In genomic region chr15:60949034-60949977, GRCh38 we compare ENCODE assay signal across 25 cellular contexts.
DNase-seq lines count a peak whose midpoint lies in the region; ATAC-seq and TF ChIP-seq lines count a peak whose summit lies in the region.
"Had no signal": no experiment of that assay in that cellular context is flagged by ENCODE, and none has a peak within 500 bp of the region (broad histone marks: within the 10 kb centered on the region; RNA-seq: fewer than 3 reads in every experiment).

No MANE protein-coding gene starts in this region.

- no peaks in the 10 kb centered on the region for H3K36me3 ChIP-seq in left lung
- no peaks in the 10 kb centered on the region for H3K36me3 ChIP-seq in upper lobe of left lung
- H3K36me3 ChIP-seq: esophagus muscularis mucosa, neural progenitor cell, thoracic aorta, WERI-Rb-1 had no signal

- no peak for TF ChIP-seq EP300 in upper lobe of left lung (IDR thresholded peaks at IDR 0.05)

- ATAC-seq in activated T-helper 17 cell treated with anti-CD3 and anti-CD28 coated beads, Interleukin-2, amount 50 U/mL, for 72 hours (replicated peaks), result peak; percentile 64
- ATAC-seq in Right ventricle myocardium superior (ENCODE audit: poor library complexity) (peak; percentile 65), left lung (peak; percentile 33), upper lobe of left lung (ENCODE audit: low FRiP score in 2 of 2) (peak; percentile 41 to 57), HG03432 (IDR thresholded peaks at IDR 0.05; ENCODE audit: unreplicated experiment) (no peak), natural killer cell (no peak)
- ATAC-seq: stimulated activated naive B cell treated with anti-CD40 and anti-IgM and Interleukin-4, amounts not matched to agents 10 μg/mL and 1 μg/mL and 100 μg/mL, for 72 hours had no signal

- peak; percentile 42 for DNase-seq in Right ventricle myocardium superior
- no peak for DNase-seq in left lung
- no peak for DNase-seq in upper lobe of left lung
- no peak for DNase-seq in NCI-H524 (lab: John Stamatoyannopoulos, UW)
- no peak for DNase-seq in natural killer cell
- DNase-seq in activated CD4-positive, CD25-positive, alpha-beta regulatory T cell (lab: John Stamatoyannopoulos, UW), result no peak
- DNase-seq: activated CD4-positive, alpha-beta T cell treated with anti-CD3 and anti-CD28 coated beads, Interleukin-2, amount 50 U/mL, for 1 hour; activated naive CD4-positive, alpha-beta T cell treated with anti-CD3 and anti-CD28 coated beads for 36 hours; activated T-cell treated with anti-CD3 and anti-CD28 coated beads, Interleukin-2, amount 50 U/mL, for 72 hours; amygdala; endodermal cell; kidney; NCI-H1436 treated with DMSO at 0.1 percent for 48 hours; NCI-H69; SHP77 treated with DMSO at 0.1 percent for 48 hours; stimulated activated CD4-positive, alpha-beta T cell treated with anti-CD3 and anti-CD28 coated beads, Interleukin-15, amount 100 ng/mL, for 24 hours; stimulated activated naive B cell treated with anti-CD40 and anti-IgM and Interleukin-4, amounts not matched to agents 10 μg/mL and 1 μg/mL and 100 μg/mL, for 72 hours; T1000; WERI-Rb-1 had no signal

- TF ChIP-seq POLR2A in upper lobe of left lung (IDR thresholded peaks at IDR 0.05), result no peak

- no peak overlapping the region for H3K4me3 Mint-ChIP-seq in activated T-helper 17 cell treated with anti-CD3 and anti-CD28 coated beads, Interleukin-2, amount 50 U/mL, for 72 hours
- no peak overlapping the region for H3K4me3 Mint-ChIP-seq in natural killer cell
- H3K4me3 Mint-ChIP-seq: activated naive CD4-positive, alpha-beta T cell treated with anti-CD3 and anti-CD28 coated beads for 36 hours; activated T-cell treated with anti-CD3 and anti-CD28 coated beads, Interleukin-2, amount 50 U/mL, for 72 hours; CD14-positive monocyte; endodermal cell; neural progenitor cell; stimulated activated naive B cell treated with anti-CD40 and anti-IgM and Interleukin-4, amounts not matched to agents 10 μg/mL and 1 μg/mL and 100 μg/mL, for 72 hours had no signal

- intact Hi-C loops in Right ventricle myocardium superior (cut with DNase I) (no loop called here), left lung (cut with DNase I) (no loop called here), natural killer cell (cut with micrococcal nuclease) (no loop called here)

- peaks cover 21% of the 10 kb centered on the region for H3K27me3 Mint-ChIP-seq in activated T-helper 17 cell treated with anti-CD3 and anti-CD28 coated beads, Interleukin-2, amount 50 U/mL, for 72 hours
- H3K27me3 Mint-ChIP-seq in natural killer cell (ENCODE audit: low read depth in 2 of 2), result peaks cover 25 to 39% of the 10 kb centered on the region in 2 donors

- no peaks in the 10 kb centered on the region for H3K27me3 ChIP-seq in left lung
- no peaks in the 10 kb centered on the region for H3K27me3 ChIP-seq in upper lobe of left lung
- H3K27me3 ChIP-seq: esophagus muscularis mucosa, neural progenitor cell had no signal

- H3K4me1 Mint-ChIP-seq in activated T-helper 17 cell treated with anti-CD3 and anti-CD28 coated beads, Interleukin-2, amount 50 U/mL, for 72 hours, result peaks cover 5% of the 10 kb centered on the region
- H3K4me1 Mint-ChIP-seq in natural killer cell, result no peaks in the 10 kb centered on the region
- H3K4me1 Mint-ChIP-seq: CD14-positive monocyte; endodermal cell; stimulated activated naive B cell treated with anti-CD40 and anti-IgM and Interleukin-4, amounts not matched to agents 10 μg/mL and 1 μg/mL and 100 μg/mL, for 72 hours had no signal

- no peak overlapping the region for H3K4me3 ChIP-seq in left lung
- H3K4me3 ChIP-seq in upper lobe of left lung, result no peak overlapping the region
- H3K4me3 ChIP-seq: esophagus muscularis mucosa, neural progenitor cell, thoracic aorta had no signal

- H3K27ac ChIP-seq in left lung (no peak overlapping the region), upper lobe of left lung (no peak overlapping the region)
- H3K27ac ChIP-seq: esophagus muscularis mucosa, neural progenitor cell, thoracic aorta, WERI-Rb-1 had no signal

- no peak overlapping the region for H3K27ac Mint-ChIP-seq in activated T-helper 17 cell treated with anti-CD3 and anti-CD28 coated beads, Interleukin-2, amount 50 U/mL, for 72 hours
- H3K27ac Mint-ChIP-seq in natural killer cell, result no peak overlapping the region
- H3K27ac Mint-ChIP-seq: activated naive CD4-positive, alpha-beta T cell treated with anti-CD3 and anti-CD28 coated beads for 36 hours; activated T-cell treated with anti-CD3 and anti-CD28 coated beads, Interleukin-2, amount 50 U/mL, for 72 hours; CD14-positive monocyte; endodermal cell; neural progenitor cell; stimulated activated naive B cell treated with anti-CD40 and anti-IgM and Interleukin-4, amounts not matched to agents 10 μg/mL and 1 μg/mL and 100 μg/mL, for 72 hours had no signal

- H3K4me1 ChIP-seq in left lung (no peaks in the 10 kb centered on the region), upper lobe of left lung (no peaks in the 10 kb centered on the region)
- H3K4me1 ChIP-seq: neural progenitor cell had no signal

- no peaks in the 10 kb centered on the region for H3K9me3 Mint-ChIP-seq in activated T-helper 17 cell treated with anti-CD3 and anti-CD28 coated beads, Interleukin-2, amount 50 U/mL, for 72 hours
- no peaks in the 10 kb centered on the region for H3K9me3 Mint-ChIP-seq in natural killer cell
- H3K9me3 Mint-ChIP-seq: activated naive CD4-positive, alpha-beta T cell treated with anti-CD3 and anti-CD28 coated beads for 36 hours had no signal

- H3K9me3 ChIP-seq in left lung (no peaks in the 10 kb centered on the region), upper lobe of left lung (no peaks in the 10 kb centered on the region)
- H3K9me3 ChIP-seq: esophagus muscularis mucosa, thoracic aorta had no signal

- H3K36me3 Mint-ChIP-seq in activated T-helper 17 cell treated with anti-CD3 and anti-CD28 coated beads, Interleukin-2, amount 50 U/mL, for 72 hours (ENCODE audit: low read depth), result no peaks in the 10 kb centered on the region
- no peaks in the 10 kb centered on the region for H3K36me3 Mint-ChIP-seq in natural killer cell
- H3K36me3 Mint-ChIP-seq: CD14-positive monocyte; neural progenitor cell; stimulated activated naive B cell treated with anti-CD40 and anti-IgM and Interleukin-4, amounts not matched to agents 10 μg/mL and 1 μg/mL and 100 μg/mL, for 72 hours had no signal

- WGBS in upper lobe of left lung, 2 donors, result 72 to 77% methylated on average over 12 of the region's 12 CpGs

- no peak for TF ChIP-seq CTCF in left lung (IDR thresholded peaks at IDR 0.05)
- no peak for TF ChIP-seq CTCF in upper lobe of left lung (IDR thresholded peaks at IDR 0.05)
- TF ChIP-seq CTCF in natural killer cell (IDR thresholded peaks at IDR 0.05), result no peak

Comparison
In these comparisons a context has a peak if more than half of its experiments do, and no peak if none do; other contexts are left out.
1. ATAC-seq: peak in activated T-helper 17 cell treated with anti-CD3 and anti-CD28 coated beads, Interleukin-2, amount 50 U/mL, for 72 hours (single experiment), Right ventricle myocardium superior (single experiment), left lung (single experiment) and upper lobe of left lung (2 of 2); none in HG03432 (single experiment) and natural killer cell (0 of 3).